13 cellular contexts compared by ENCODE assay signal in the genomic region with DNA sequence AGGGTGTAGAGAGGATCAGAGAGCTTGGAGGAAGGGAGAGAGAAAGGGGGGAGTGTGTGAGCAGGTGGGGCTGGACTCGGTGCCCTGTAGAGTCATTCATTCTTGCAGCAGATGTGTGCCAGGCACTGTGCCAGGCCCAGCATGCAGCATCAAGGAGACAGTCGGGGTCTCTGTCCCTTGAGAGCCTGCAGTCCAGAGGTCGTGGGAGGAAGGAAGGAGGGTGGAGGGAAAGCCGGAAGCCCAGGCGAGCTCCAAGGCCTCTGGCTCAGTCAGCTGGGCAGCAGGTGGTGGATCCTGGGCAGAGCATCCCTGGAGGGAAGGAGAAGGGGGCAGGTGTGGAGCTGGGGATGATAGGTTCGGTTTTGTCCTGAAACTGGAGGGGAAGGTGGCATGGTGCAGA. TPM values are rescaled to one million over a fixed set of nuclear protein-coding genes. Genes with fewer than 3 reads are reported as not detected.
A peak's percentile ranks its signal among the peaks of the same experiment; 100 is the strongest.
DNase-seq lines count a peak whose midpoint lies in the region; ATAC-seq and TF ChIP-seq lines count a peak whose summit lies in the region.
"Had no signal": no experiment of that assay in that cellular context is flagged by ENCODE, and none has a peak within 500 bp of the region (broad histone marks: within the 10 kb centered on the region; RNA-seq: fewer than 3 reads in every experiment).

No MANE protein-coding gene starts in this region.

- peak overlapping the region; percentile 71 for H3K27ac ChIP-seq in C4-2B
- H3K27ac ChIP-seq in sigmoid colon, result peak overlapping the region; percentile 61 to 89 (median 84)

- H3K9me3 ChIP-seq in sigmoid colon, result no peaks in the 10 kb centered on the region

- no peak overlapping the region for H3K4me3 Mint-ChIP-seq in WTC11
- H3K4me3 Mint-ChIP-seq in activated CD8-positive, alpha-beta T cell treated with anti-CD3 and anti-CD28 coated beads, Interleukin-2, amount 10 ng/mL, durations not matched to agents 7 days and 5 days, result no peak overlapping the region
- H3K4me3 Mint-ChIP-seq: activated CD4-positive, alpha-beta memory T cell treated with anti-CD3 and anti-CD28 coated beads, Interleukin-2, amount 10 ng/mL, durations not matched to agents 7 days and 5 days; naive thymus-derived CD8-positive, alpha-beta T cell had no signal

- no peak for ATAC-seq in WTC11
- no peak for ATAC-seq in left ventricle myocardium superior
- ATAC-seq in activated CD8-positive, alpha-beta T cell treated with anti-CD3 and anti-CD28 coated beads, Interleukin-2, amount 10 ng/mL, durations not matched to agents 7 days and 5 days, result no peak
- ATAC-seq: naive thymus-derived CD8-positive, alpha-beta T cell had no signal

- POLR2A ChIA-PET in WTC11 (lab: Charles Lee), result no interaction called here
- POLR2A ChIA-PET in activated CD8-positive, alpha-beta T cell treated with anti-CD3 and anti-CD28 coated beads, Interleukin-2, amount 10 ng/mL, durations not matched to agents 7 days and 5 days (lab: Charles Lee), result no interaction called here

- no peak for TF ChIP-seq EP300 in sigmoid colon (IDR thresholded peaks at IDR 0.05)

- peaks cover 33% of the 10 kb centered on the region for H3K4me1 Mint-ChIP-seq in WTC11
- no peaks in the 10 kb centered on the region for H3K4me1 Mint-ChIP-seq in activated CD8-positive, alpha-beta T cell treated with anti-CD3 and anti-CD28 coated beads, Interleukin-2, amount 10 ng/mL, durations not matched to agents 7 days and 5 days (ENCODE audit: low read depth)

- intact Hi-C loops in left ventricle myocardium superior (cut with micrococcal nuclease), result no loop called here
- intact Hi-C loops in sigmoid colon (cut with DNase I), result no loop called here

- H3K36me3 Mint-ChIP-seq in WTC11, result 0 out of 2 replicates have a peak, but pooled peaks cover 2% of the 10 kb centered on the region
- H3K36me3 Mint-ChIP-seq in activated CD8-positive, alpha-beta T cell treated with anti-CD3 and anti-CD28 coated beads, Interleukin-2, amount 10 ng/mL, durations not matched to agents 7 days and 5 days (ENCODE audit: low read depth), result no peaks in the 10 kb centered on the region

- CTCF ChIA-PET in WTC11 (lab: Charles Lee), result interaction anchor here (1.9 kb wide), 2 partner anchors 16 to 73 kb away, joined by 5 to 6 read pairs; no protein-coding TSS in a partner anchor
- CTCF ChIA-PET in activated CD8-positive, alpha-beta T cell treated with anti-CD3 and anti-CD28 coated beads, Interleukin-2, amount 10 ng/mL, durations not matched to agents 7 days and 5 days (lab: Charles Lee), result no interaction called here

- H3K36me3 ChIP-seq in sigmoid colon (no peaks in the 10 kb centered on the region), H7 (replicated peaks; ENCODE audit: control insufficient read depth, insufficient read depth, low read length) (no peaks in the 10 kb centered on the region; the same call in 1 of the 2 replicates)

- 35 to 63% methylated on average over 6 of the region's 6 CpGs for WGBS in sigmoid colon, 2 donors

- peak overlapping the region; percentile 66; the same call in 1 of the 2 replicates for H3K27ac Mint-ChIP-seq in WTC11
- H3K27ac Mint-ChIP-seq in activated CD8-positive, alpha-beta T cell treated with anti-CD3 and anti-CD28 coated beads, Interleukin-2, amount 10 ng/mL, durations not matched to agents 7 days and 5 days, result no peak overlapping the region
- H3K27ac Mint-ChIP-seq: activated CD4-positive, alpha-beta memory T cell treated with anti-CD3 and anti-CD28 coated beads, Interleukin-2, amount 10 ng/mL, durations not matched to agents 7 days and 5 days had no signal

- TF ChIP-seq CTCF in C4-2B (conservative IDR thresholded peaks at IDR 0.05) (no peak), WTC11 (IDR thresholded peaks at IDR 0.05) (no peak), sigmoid colon (IDR thresholded peaks at IDR 0.05) (no peak)

- DNase-seq in WTC11 (ENCODE audit: low spot score) (no peak), left ventricle myocardium superior (peak; percentile 40), sigmoid colon (no peak), H7 (no peak), NCI-H2107 (lab: John Stamatoyannopoulos, UW) (no peak)
- no peak for DNase-seq in activated CD8-positive, alpha-beta T cell treated with anti-CD3 and anti-CD28 coated beads, Interleukin-2, amount 10 ng/mL, durations not matched to agents 7 days and 5 days
- DNase-seq in activated CD8-positive, alpha-beta memory T cell treated with anti-CD3 and anti-CD28 coated beads for 24 hours, result no peak
- DNase-seq: activated CD4-positive, alpha-beta memory T cell treated with anti-CD3 and anti-CD28 coated beads, Interleukin-2, amount 10 ng/mL, durations not matched to agents 7 days and 5 days; activated naive CD4-positive, alpha-beta T cell treated with Interleukin-2 at 50 U/mL for 16 hours; DMS53; naive thymus-derived CD8-positive, alpha-beta T cell; NCI-H226 had no signal

- no peak overlapping the region for H3K4me3 ChIP-seq in sigmoid colon
- no peak overlapping the region for H3K4me3 ChIP-seq in H7 (ENCODE audit: insufficient read depth, low read depth, low read length)

- H3K27me3 Mint-ChIP-seq in WTC11 (ENCODE audit: low read depth), result no peaks in the 10 kb centered on the region
- H3K27me3 Mint-ChIP-seq in activated CD8-positive, alpha-beta T cell treated with anti-CD3 and anti-CD28 coated beads, Interleukin-2, amount 10 ng/mL, durations not matched to agents 7 days and 5 days (ENCODE audit: low read depth), result peaks cover 35% of the 10 kb centered on the region

- H3K9me3 Mint-ChIP-seq in WTC11, result no peaks in the 10 kb centered on the region
- no peaks in the 10 kb centered on the region for H3K9me3 Mint-ChIP-seq in activated CD8-positive, alpha-beta T cell treated with anti-CD3 and anti-CD28 coated beads, Interleukin-2, amount 10 ng/mL, durations not matched to agents 7 days and 5 days (ENCODE audit: insufficient read depth)
- H3K9me3 Mint-ChIP-seq: activated CD4-positive, alpha-beta memory T cell treated with anti-CD3 and anti-CD28 coated beads, Interleukin-2, amount 10 ng/mL, durations not matched to agents 7 days and 5 days; naive thymus-derived CD8-positive, alpha-beta T cell had no signal

- peaks cover 0 to 92% (median 82%) of the 10 kb centered on the region in 4 donors for H3K4me1 ChIP-seq in sigmoid colon

- no peaks in the 10 kb centered on the region for H3K27me3 ChIP-seq in sigmoid colon
- no peaks in the 10 kb centered on the region for H3K27me3 ChIP-seq in H7 (ENCODE audit: control insufficient read depth, insufficient read depth, low read length)

- TF ChIP-seq POLR2A in sigmoid colon (IDR thresholded peaks at IDR 0.05), result no peak

TF ChIP-seq in WTC11, 78 proteins besides CTCF, POLR2A, EP300 and RAD21 (continues in another document):
- TF ChIP-seq FOXP1 (CRISPR knock-in tag; IDR thresholded peaks at IDR 0.05; ENCODE audit: borderline replicate concordance) (no peak), GABPB1 (CRISPR knock-in tag; IDR thresholded peaks at IDR 0.05) (no peak), GRHL2 (CRISPR knock-in tag; IDR thresholded peaks at IDR 0.05; ENCODE audit: insufficient replicate concordance, severe bottlenecking) (no peak), ZNF671 (CRISPR knock-in tag; IDR thresholded peaks at IDR 0.05) (no peak), ZNF263 (CRISPR knock-in tag; IDR thresholded peaks at IDR 0.05; ENCODE audit: low read depth) (no peak), ZBTB21 (CRISPR knock-in tag; IDR thresholded peaks at IDR 0.05; ENCODE audit: borderline replicate concordance) (no peak), NR2C2 (CRISPR knock-in tag; IDR thresholded peaks at IDR 0.05) (no peak), NFE2L1 (CRISPR knock-in tag; IDR thresholded peaks at IDR 0.05) (no peak), ATF3 (CRISPR knock-in tag; conservative IDR thresholded peaks at IDR 0.05) (no peak)
- TF ChIP-seq, protein P1, sequence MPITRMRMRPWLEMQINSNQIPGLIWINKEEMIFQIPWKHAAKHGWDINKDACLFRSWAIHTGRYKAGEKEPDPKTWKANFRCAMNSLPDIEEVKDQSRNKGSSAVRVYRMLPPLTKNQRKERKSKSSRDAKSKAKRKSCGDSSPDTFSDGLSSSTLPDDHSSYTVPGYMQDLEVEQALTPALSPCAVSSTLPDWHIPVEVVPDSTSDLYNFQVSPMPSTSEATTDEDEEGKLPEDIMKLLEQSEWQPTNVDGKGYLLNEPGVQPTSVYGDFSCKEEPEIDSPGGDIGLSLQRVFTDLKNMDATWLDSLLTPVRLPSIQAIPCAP (CRISPR knock-in tag; IDR thresholded peaks at IDR 0.05), result no peak
- TF ChIP-seq, protein P2, sequence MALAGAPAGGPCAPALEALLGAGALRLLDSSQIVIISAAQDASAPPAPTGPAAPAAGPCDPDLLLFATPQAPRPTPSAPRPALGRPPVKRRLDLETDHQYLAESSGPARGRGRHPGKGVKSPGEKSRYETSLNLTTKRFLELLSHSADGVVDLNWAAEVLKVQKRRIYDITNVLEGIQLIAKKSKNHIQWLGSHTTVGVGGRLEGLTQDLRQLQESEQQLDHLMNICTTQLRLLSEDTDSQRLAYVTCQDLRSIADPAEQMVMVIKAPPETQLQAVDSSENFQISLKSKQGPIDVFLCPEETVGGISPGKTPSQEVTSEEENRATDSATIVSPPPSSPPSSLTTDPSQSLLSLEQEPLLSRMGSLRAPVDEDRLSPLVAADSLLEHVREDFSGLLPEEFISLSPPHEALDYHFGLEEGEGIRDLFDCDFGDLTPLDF (CRISPR knock-in tag; IDR thresholded peaks at IDR 0.05), result no peak

RNA-seq across cellular contexts. Expression of gene EPN2, which starts 27.5 kb away (rescaled TPM):
- total RNA-seq in WTC11 (2021) (48.8 to 62.7 TPM (median 62.3 TPM) in 3 replicates), left ventricle myocardium superior (94.5 TPM), sigmoid colon (10 to 100 TPM; 31.7 to 55.4 (median 47.6) TPM)
- polyA plus RNA-seq in sigmoid colon, result 10 to 100 TPM; 12.0 to 22.1 (median 15.3) TPM
- total RNA-seq in activated CD8-positive, alpha-beta T cell treated with anti-CD3 and anti-CD28 coated beads, Interleukin-2, amount 10 ng/mL, durations not matched to agents 7 days and 5 days, result 1 to 10 TPM; 2.8 to 3.1 TPM
- 23.7 and 30.3 TPM in 2 replicates for total RNA-seq in H7 (2014; rRNA removed; shearing (Covaris generic))
